In genomic region chr5:157295247-157295646, GRCh38 we compare ENCODE assay signal across 12 cellular contexts. TPM values are rescaled to one million over a fixed set of nuclear protein-coding genes. Genes with fewer than 3 reads are reported as not detected.
DNase-seq lines count a peak whose midpoint lies in the region; ATAC-seq and TF ChIP-seq lines count a peak whose summit lies in the region.
"Had no signal": no experiment of that assay in that cellular context is flagged by ENCODE, and none has a peak within 500 bp of the region (broad histone marks: within the 10 kb centered on the region; RNA-seq: fewer than 3 reads in every experiment).

No MANE protein-coding gene starts in this region.

- peak overlapping the region; percentile 58 for H3K27ac Mint-ChIP-seq in T-helper 2 cell treated with Interferon-gamma antibody and Interleukin-4, amounts not matched to agents 5 μg/mL and 100 μg/mL, for 36 hours
- H3K27ac Mint-ChIP-seq in activated CD4-positive, alpha-beta memory T cell treated with anti-CD3 and anti-CD28 coated beads, Interleukin-2, amount 10 ng/mL, durations not matched to agents 7 days and 5 days: peak overlapping the region; percentile 15
- H3K27ac Mint-ChIP-seq in natural killer cell: peak overlapping the region; percentile 81 to 86

- H3K4me3 Mint-ChIP-seq in T-helper 2 cell treated with Interferon-gamma antibody and Interleukin-4, amounts not matched to agents 5 μg/mL and 100 μg/mL, for 36 hours: no peak overlapping the region
- no peak overlapping the region for H3K4me3 Mint-ChIP-seq in activated CD4-positive, alpha-beta memory T cell treated with anti-CD3 and anti-CD28 coated beads, Interleukin-2, amount 10 ng/mL, durations not matched to agents 7 days and 5 days
- H3K4me3 Mint-ChIP-seq in natural killer cell: peak overlapping the region; percentile 35

- intact Hi-C loops in natural killer cell (cut with micrococcal nuclease): no loop called here

- H3K4me1 Mint-ChIP-seq in T-helper 2 cell treated with Interferon-gamma antibody and Interleukin-4, amounts not matched to agents 5 μg/mL and 100 μg/mL, for 36 hours (ENCODE audit: low read depth): peaks cover 26% of the 10 kb centered on the region
- H3K4me1 Mint-ChIP-seq in activated CD4-positive, alpha-beta memory T cell treated with anti-CD3 and anti-CD28 coated beads, Interleukin-2, amount 10 ng/mL, durations not matched to agents 7 days and 5 days: peaks cover 37% of the 10 kb centered on the region
- H3K4me1 Mint-ChIP-seq in natural killer cell: peaks cover 61 to 66% of the 10 kb centered on the region in 2 donors

- TF ChIP-seq CTCF in natural killer cell (IDR thresholded peaks at IDR 0.05): no peak

- no peaks in the 10 kb centered on the region for H3K27me3 Mint-ChIP-seq in T-helper 2 cell treated with Interferon-gamma antibody and Interleukin-4, amounts not matched to agents 5 μg/mL and 100 μg/mL, for 36 hours (ENCODE audit: low read depth)
- no peaks in the 10 kb centered on the region for H3K27me3 Mint-ChIP-seq in activated CD4-positive, alpha-beta memory T cell treated with anti-CD3 and anti-CD28 coated beads, Interleukin-2, amount 10 ng/mL, durations not matched to agents 7 days and 5 days
- no peaks in the 10 kb centered on the region for H3K27me3 Mint-ChIP-seq in natural killer cell (ENCODE audit: low read depth in 2 of 2)

- DNase-seq in T-helper 2 cell treated with Interferon-gamma antibody and Interleukin-4, amounts not matched to agents 5 μg/mL and 100 μg/mL, for 36 hours (ENCODE audit: low spot score): no peak
- DNase-seq in T-helper 2 cell (no peak), NCI-H1436 treated with DMSO at 0.1 percent for 48 hours (lab: John Stamatoyannopoulos, UW) (peak; percentile 75), natural killer cell (no peak), superior temporal gyrus (ENCODE audit: extremely low spot score) (no peak), G401 (ENCODE audit: low spot score) (no peak), HK-2 (ENCODE audit: unreplicated experiment) (no peak)
- DNase-seq in activated CD4-positive, alpha-beta memory T cell treated with anti-CD3 and anti-CD28 coated beads, Interleukin-2, amount 10 ng/mL, durations not matched to agents 7 days and 5 days: no peak
- DNase-seq: mesenchymal stem cell, ovary, SK-N-SH had no signal

- ATAC-seq in natural killer cell: no peak
- ATAC-seq: A549 had no signal

- H3K36me3 Mint-ChIP-seq in T-helper 2 cell treated with Interferon-gamma antibody and Interleukin-4, amounts not matched to agents 5 μg/mL and 100 μg/mL, for 36 hours (ENCODE audit: low read depth): peaks cover 76% of the 10 kb centered on the region
- H3K36me3 Mint-ChIP-seq in activated CD4-positive, alpha-beta memory T cell treated with anti-CD3 and anti-CD28 coated beads, Interleukin-2, amount 10 ng/mL, durations not matched to agents 7 days and 5 days (ENCODE audit: low read depth): peaks cover 86% of the 10 kb centered on the region
- H3K36me3 Mint-ChIP-seq in natural killer cell: peaks cover 36% of the 10 kb centered on the region

- POLR2A ChIA-PET in activated CD4-positive, alpha-beta memory T cell treated with anti-CD3 and anti-CD28 coated beads, Interleukin-2, amount 10 ng/mL, durations not matched to agents 7 days and 5 days (lab: Charles Lee): interaction anchor here (7.3 kb wide), 1 partner anchor 22 kb away, joined by 30 read pairs; no protein-coding TSS in a partner anchor

- H3K9me3 Mint-ChIP-seq in T-helper 2 cell treated with Interferon-gamma antibody and Interleukin-4, amounts not matched to agents 5 μg/mL and 100 μg/mL, for 36 hours: no peaks in the 10 kb centered on the region
- H3K9me3 Mint-ChIP-seq in activated CD4-positive, alpha-beta memory T cell treated with anti-CD3 and anti-CD28 coated beads, Interleukin-2, amount 10 ng/mL, durations not matched to agents 7 days and 5 days: no peaks in the 10 kb centered on the region
- H3K9me3 Mint-ChIP-seq in natural killer cell: no peaks in the 10 kb centered on the region

- CTCF ChIA-PET in activated CD4-positive, alpha-beta memory T cell treated with anti-CD3 and anti-CD28 coated beads, Interleukin-2, amount 10 ng/mL, durations not matched to agents 7 days and 5 days (lab: Charles Lee): interaction anchor here (1.2 kb wide), 1 partner anchor 8 kb away, joined by 3 read pairs; no protein-coding TSS in a partner anchor

- in situ Hi-C loops in G401 (cut with HindIII; ENCODE audit: low sequenced_read_pairs): no loop called here

RNA-seq across cellular contexts. Expression of gene CYFIP2, which starts 29.3 kb away (rescaled TPM):
- total RNA-seq in activated CD4-positive, alpha-beta memory T cell treated with anti-CD3 and anti-CD28 coated beads, Interleukin-2, amount 10 ng/mL, durations not matched to agents 7 days and 5 days: 100 to 1,000 TPM; 337 to 354 TPM
- total RNA-seq in natural killer cell: 100 to 1,000 TPM; 464 to 542 (median 532) TPM
- total RNA-seq in G401 (2014; rRNA removed; shearing (Covaris generic)): 22.6 and 32.0 TPM in 2 replicates

Comparison
In these comparisons a context has a peak if more than half of its experiments do, and no peak if none do; other contexts are left out.
1. H3K27ac Mint-ChIP-seq: peak in every context shown above with its lines; median percentile 84 in natural killer cell; 58 in T-helper 2 cell treated with Interferon-gamma antibody and Interleukin-4, amounts not matched to agents 5 μg/mL and 100 μg/mL, for 36 hours; 15 in activated CD4-positive, alpha-beta memory T cell treated with anti-CD3 and anti-CD28 coated beads, Interleukin-2, amount 10 ng/mL, durations not matched to agents 7 days and 5 days.
2. RNA of gene CYFIP2, which starts 29.3 kb away (total RNA-seq): 464 to 542 TPM in natural killer cell and 337 to 354 TPM in activated CD4-positive, alpha-beta memory T cell treated with anti-CD3 and anti-CD28 coated beads, Interleukin-2, amount 10 ng/mL, durations not matched to agents 7 days and 5 days; 22.6 to 32.0 TPM in G401; every median in the first group is over 10 times any median in the second.